In genomic region chr2:43000242-43001054, GRCh38 we compare ENCODE assay signal across 1 cellular context.
TF ChIP-seq lines count a peak whose summit lies in the region.

No MANE protein-coding gene starts in this region.

TF ChIP-seq in HepG2, 621 proteins besides CTCF, POLR2A, EP300 and RAD21 (continued from another document and continues in another):
- peak; percentile 57; the same call in 1 of the 2 replicates for TF ChIP-seq ZNF33B (CRISPR knock-in tag; IDR thresholded peaks at IDR 0.05)
- TF ChIP-seq ZNF576 (CRISPR knock-in tag; IDR thresholded peaks at IDR 0.05): no peak
- TF ChIP-seq ZNF704 (CRISPR knock-in tag; IDR thresholded peaks at IDR 0.05; ENCODE audit: borderline replicate concordance): no peak
- TF ChIP-seq, protein P1, sequence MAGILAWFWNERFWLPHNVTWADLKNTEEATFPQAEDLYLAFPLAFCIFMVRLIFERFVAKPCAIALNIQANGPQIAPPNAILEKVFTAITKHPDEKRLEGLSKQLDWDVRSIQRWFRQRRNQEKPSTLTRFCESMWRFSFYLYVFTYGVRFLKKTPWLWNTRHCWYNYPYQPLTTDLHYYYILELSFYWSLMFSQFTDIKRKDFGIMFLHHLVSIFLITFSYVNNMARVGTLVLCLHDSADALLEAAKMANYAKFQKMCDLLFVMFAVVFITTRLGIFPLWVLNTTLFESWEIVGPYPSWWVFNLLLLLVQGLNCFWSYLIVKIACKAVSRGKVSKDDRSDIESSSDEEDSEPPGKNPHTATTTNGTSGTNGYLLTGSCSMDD (CRISPR knock-in tag; IDR thresholded peaks at IDR 0.05): no peak
- no peak for TF ChIP-seq CBX5 (CRISPR knock-in tag; IDR thresholded peaks at IDR 0.05; ENCODE audit: borderline replicate concordance)
- no peak for TF ChIP-seq KMT2A (CRISPR knock-in tag; IDR thresholded peaks at IDR 0.05)
- TF ChIP-seq U2AF1 (optimal IDR thresholded peaks at IDR 0.05; ENCODE audit: low read depth, low read length): peak; percentile 64
- peak; percentile 53 for TF ChIP-seq UBTF (CRISPR knock-in tag; IDR thresholded peaks at IDR 0.05)
- TF ChIP-seq PHF21A (CRISPR knock-in tag; IDR thresholded peaks at IDR 0.05): peak; percentile 75; the same call in 1 of the 2 replicates
- no peak for TF ChIP-seq MATR3 (CRISPR knock-in tag; IDR thresholded peaks at IDR 0.05)
- 0 out of 2 replicates have a peak, but pooled peaks have one; percentile 59 for TF ChIP-seq ZNF136 (CRISPR knock-in tag; IDR thresholded peaks at IDR 0.05; ENCODE audit: low read depth)
- TF ChIP-seq ZNF652 (CRISPR knock-in tag; IDR thresholded peaks at IDR 0.05; ENCODE audit: borderline replicate concordance, low read depth): no peak
- 0 out of 2 replicates have a peak, but pooled peaks have one; percentile 75 for TF ChIP-seq DNMT1 (CRISPR knock-in tag; IDR thresholded peaks at IDR 0.05)
- TF ChIP-seq HNRNPK (IDR thresholded peaks at IDR 0.05; ENCODE audit: low read depth, low read length, poor library complexity, severe bottlenecking): no peak
- TF ChIP-seq, protein P2, sequence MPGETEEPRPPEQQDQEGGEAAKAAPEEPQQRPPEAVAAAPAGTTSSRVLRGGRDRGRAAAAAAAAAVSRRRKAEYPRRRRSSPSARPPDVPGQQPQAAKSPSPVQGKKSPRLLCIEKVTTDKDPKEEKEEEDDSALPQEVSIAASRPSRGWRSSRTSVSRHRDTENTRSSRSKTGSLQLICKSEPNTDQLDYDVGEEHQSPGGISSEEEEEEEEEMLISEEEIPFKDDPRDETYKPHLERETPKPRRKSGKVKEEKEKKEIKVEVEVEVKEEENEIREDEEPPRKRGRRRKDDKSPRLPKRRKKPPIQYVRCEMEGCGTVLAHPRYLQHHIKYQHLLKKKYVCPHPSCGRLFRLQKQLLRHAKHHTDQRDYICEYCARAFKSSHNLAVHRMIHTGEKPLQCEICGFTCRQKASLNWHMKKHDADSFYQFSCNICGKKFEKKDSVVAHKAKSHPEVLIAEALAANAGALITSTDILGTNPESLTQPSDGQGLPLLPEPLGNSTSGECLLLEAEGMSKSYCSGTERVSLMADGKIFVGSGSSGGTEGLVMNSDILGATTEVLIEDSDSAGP (CRISPR knock-in tag; IDR thresholded peaks at IDR 0.05; ENCODE audit: borderline replicate concordance): peak; percentile 80; the same call in 1 of the 2 replicates
- TF ChIP-seq ZNF20 (CRISPR knock-in tag; IDR thresholded peaks at IDR 0.05): no peak
- no peak for TF ChIP-seq REST (IDR thresholded peaks at IDR 0.05; ENCODE audit: borderline replicate concordance in 1 of 2, low read depth in 1 of 2, low read length in 2 of 2)
- TF ChIP-seq PRMT3 (CRISPR knock-in tag; IDR thresholded peaks at IDR 0.05; ENCODE audit: borderline replicate concordance, low read depth): no peak
- TF ChIP-seq REXO4 (CRISPR knock-in tag; IDR thresholded peaks at IDR 0.05; ENCODE audit: borderline replicate concordance): peak; percentile 59; the same call in 1 of the 2 replicates
- peak; percentile 47 for TF ChIP-seq GATAD2A (CRISPR knock-in tag; IDR thresholded peaks at IDR 0.05)
- TF ChIP-seq MTF2 (CRISPR knock-in tag; IDR thresholded peaks at IDR 0.05; ENCODE audit: borderline replicate concordance): no peak
- TF ChIP-seq ZNF724P (CRISPR knock-in tag; IDR thresholded peaks at IDR 0.05; ENCODE audit: borderline replicate concordance): 0 out of 2 replicates have a peak, but pooled peaks have one; percentile 68
- TF ChIP-seq FOXP1 (IDR thresholded peaks at IDR 0.05): no peak
- TF ChIP-seq FOXP1 (CRISPR knock-in tag; IDR thresholded peaks at IDR 0.05): no peak
- TF ChIP-seq, protein P3, sequence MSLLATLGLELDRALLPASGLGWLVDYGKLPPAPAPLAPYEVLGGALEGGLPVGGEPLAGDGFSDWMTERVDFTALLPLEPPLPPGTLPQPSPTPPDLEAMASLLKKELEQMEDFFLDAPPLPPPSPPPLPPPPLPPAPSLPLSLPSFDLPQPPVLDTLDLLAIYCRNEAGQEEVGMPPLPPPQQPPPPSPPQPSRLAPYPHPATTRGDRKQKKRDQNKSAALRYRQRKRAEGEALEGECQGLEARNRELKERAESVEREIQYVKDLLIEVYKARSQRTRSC (CRISPR knock-in tag; IDR thresholded peaks at IDR 0.05; ENCODE audit: low read depth): 0 out of 2 replicates have a peak, but pooled peaks have one; percentile 46
- TF ChIP-seq KDM2A (CRISPR knock-in tag; IDR thresholded peaks at IDR 0.05; ENCODE audit: borderline replicate concordance, low read depth): no peak
- TF ChIP-seq AHR (CRISPR knock-in tag; IDR thresholded peaks at IDR 0.05): no peak
- peak; percentile 78 for TF ChIP-seq ZFY (CRISPR knock-in tag; IDR thresholded peaks at IDR 0.05)
- TF ChIP-seq ZNF678 (CRISPR knock-in tag; IDR thresholded peaks at IDR 0.05): 0 out of 2 replicates have a peak, but pooled peaks have one; percentile 69
- no peak for TF ChIP-seq HOXA5 (CRISPR knock-in tag; IDR thresholded peaks at IDR 0.05)
- TF ChIP-seq, protein P4, sequence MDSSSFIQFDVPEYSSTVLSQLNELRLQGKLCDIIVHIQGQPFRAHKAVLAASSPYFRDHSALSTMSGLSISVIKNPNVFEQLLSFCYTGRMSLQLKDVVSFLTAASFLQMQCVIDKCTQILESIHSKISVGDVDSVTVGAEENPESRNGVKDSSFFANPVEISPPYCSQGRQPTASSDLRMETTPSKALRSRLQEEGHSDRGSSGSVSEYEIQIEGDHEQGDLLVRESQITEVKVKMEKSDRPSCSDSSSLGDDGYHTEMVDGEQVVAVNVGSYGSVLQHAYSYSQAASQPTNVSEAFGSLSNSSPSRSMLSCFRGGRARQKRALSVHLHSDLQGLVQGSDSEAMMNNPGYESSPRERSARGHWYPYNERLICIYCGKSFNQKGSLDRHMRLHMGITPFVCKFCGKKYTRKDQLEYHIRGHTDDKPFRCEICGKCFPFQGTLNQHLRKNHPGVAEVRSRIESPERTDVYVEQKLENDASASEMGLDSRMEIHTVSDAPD (CRISPR knock-in tag; IDR thresholded peaks at IDR 0.05): no peak
- no peak for TF ChIP-seq MEIS2 (CRISPR knock-in tag; IDR thresholded peaks at IDR 0.05)
- no peak for TF ChIP-seq ZNF644 (CRISPR knock-in tag; IDR thresholded peaks at IDR 0.05; ENCODE audit: low read depth)
- no peak for TF ChIP-seq FOXM1 (CRISPR knock-in tag; IDR thresholded peaks at IDR 0.05)
- no peak for TF ChIP-seq SNAI1 (CRISPR knock-in tag; IDR thresholded peaks at IDR 0.05; ENCODE audit: borderline replicate concordance)
- TF ChIP-seq, protein P5, sequence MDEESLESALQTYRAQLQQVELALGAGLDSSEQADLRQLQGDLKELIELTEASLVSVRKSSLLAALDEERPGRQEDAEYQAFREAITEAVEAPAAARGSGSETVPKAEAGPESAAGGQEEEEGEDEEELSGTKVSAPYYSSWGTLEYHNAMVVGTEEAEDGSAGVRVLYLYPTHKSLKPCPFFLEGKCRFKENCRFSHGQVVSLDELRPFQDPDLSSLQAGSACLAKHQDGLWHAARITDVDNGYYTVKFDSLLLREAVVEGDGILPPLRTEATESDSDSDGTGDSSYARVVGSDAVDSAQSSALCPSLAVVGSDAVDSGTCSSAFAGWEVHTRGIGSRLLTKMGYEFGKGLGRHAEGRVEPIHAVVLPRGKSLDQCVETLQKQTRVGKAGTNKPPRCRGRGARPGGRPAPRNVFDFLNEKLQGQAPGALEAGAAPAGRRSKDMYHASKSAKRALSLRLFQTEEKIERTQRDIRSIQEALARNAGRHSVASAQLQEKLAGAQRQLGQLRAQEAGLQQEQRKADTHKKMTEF (CRISPR knock-in tag; IDR thresholded peaks at IDR 0.05): peak; percentile 56; the same call in 1 of the 2 replicates
- TF ChIP-seq ERF (CRISPR knock-in tag; IDR thresholded peaks at IDR 0.05): no peak; the same call in 1 of the 2 replicates
- TF ChIP-seq ZNF33A (CRISPR knock-in tag; IDR thresholded peaks at IDR 0.05; ENCODE audit: borderline replicate concordance): no peak
- TF ChIP-seq ZNF670 (CRISPR knock-in tag; IDR thresholded peaks at IDR 0.05; ENCODE audit: borderline replicate concordance): no peak
- no peak for TF ChIP-seq GPBP1L1 (CRISPR knock-in tag; IDR thresholded peaks at IDR 0.05)
- no peak for TF ChIP-seq SP1 (IDR thresholded peaks at IDR 0.05)
- no peak for TF ChIP-seq SP1 (CRISPR knock-in tag; IDR thresholded peaks at IDR 0.05)
- TF ChIP-seq, protein P6, sequence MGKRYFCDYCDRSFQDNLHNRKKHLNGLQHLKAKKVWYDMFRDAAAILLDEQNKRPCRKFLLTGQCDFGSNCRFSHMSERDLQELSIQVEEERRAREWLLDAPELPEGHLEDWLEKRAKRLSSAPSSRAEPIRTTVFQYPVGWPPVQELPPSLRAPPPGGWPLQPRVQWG (CRISPR knock-in tag; IDR thresholded peaks at IDR 0.05; ENCODE audit: borderline replicate concordance, low read depth): no peak; the same call in 1 of the 2 replicates
- peak; percentile 99 for TF ChIP-seq RELA (CRISPR knock-in tag; IDR thresholded peaks at IDR 0.05)
- no peak for TF ChIP-seq NCOA1 (CRISPR knock-in tag; IDR thresholded peaks at IDR 0.05)
- TF ChIP-seq SOX13 (IDR thresholded peaks at IDR 0.05): no peak
- TF ChIP-seq SOX13 (CRISPR knock-in tag; conservative IDR thresholded peaks at IDR 0.05 in 1 of 2, IDR thresholded peaks at IDR 0.05 in 1 of 2): peak in 1 of 2 experiments; percentile 51; a peak in 1 of 4 replicates
- TF ChIP-seq ZNF558 (CRISPR knock-in tag; IDR thresholded peaks at IDR 0.05; ENCODE audit: borderline replicate concordance): no peak
- peak; percentile 75 for TF ChIP-seq SRSF1 (optimal IDR thresholded peaks at IDR 0.05; ENCODE audit: low read depth, low read length)
